Comparison of ENCODE assay signal across 8 cellular contexts in the genomic region with DNA sequence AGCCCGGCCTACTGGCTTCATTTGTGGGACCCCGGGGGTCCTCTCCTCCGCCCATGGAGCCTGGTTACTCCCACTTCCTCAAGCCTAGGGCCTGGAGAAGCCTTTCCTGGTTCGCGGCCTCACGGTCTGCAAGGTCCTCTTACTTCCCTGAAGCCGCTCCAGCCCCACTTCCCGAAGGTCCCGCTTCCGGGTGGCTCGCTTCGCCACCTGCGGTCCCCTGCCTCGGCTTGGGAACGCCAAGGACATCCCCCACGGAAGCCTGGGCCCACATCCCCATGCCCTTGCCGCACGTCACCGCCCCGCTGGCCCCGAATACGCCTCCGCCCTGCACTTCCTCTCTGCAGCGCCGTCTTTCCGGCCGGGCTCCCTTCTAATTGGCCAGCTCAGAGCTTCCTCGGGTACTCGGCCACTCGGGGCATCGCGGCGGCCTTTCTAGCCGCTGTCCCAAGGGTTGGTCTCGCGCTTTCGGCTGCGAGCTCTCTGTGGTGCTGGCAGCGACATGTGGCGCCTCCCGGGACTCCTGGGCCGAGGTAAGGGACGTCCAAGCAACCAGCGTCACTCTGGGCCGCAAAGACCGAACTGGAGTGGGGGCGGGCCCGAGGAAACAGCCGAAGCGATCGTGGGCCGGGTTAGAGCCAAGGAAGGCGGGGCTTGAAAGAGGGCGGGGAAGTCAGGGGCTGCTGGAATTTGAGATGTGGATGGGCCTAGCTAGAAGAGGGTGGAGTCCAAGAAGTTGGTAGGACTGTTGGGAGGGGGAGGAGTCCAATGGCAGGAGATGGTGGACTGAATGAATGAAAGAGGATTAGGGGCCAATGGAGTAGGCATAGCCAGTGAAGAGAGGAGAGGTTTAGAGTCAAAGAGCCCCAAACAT. TPM values are rescaled to one million over a fixed set of nuclear protein-coding genes. Genes with fewer than 3 reads are reported as not detected.
DNase-seq lines count a peak whose midpoint lies in the region; ATAC-seq and TF ChIP-seq lines count a peak whose summit lies in the region.

A gene with protein sequence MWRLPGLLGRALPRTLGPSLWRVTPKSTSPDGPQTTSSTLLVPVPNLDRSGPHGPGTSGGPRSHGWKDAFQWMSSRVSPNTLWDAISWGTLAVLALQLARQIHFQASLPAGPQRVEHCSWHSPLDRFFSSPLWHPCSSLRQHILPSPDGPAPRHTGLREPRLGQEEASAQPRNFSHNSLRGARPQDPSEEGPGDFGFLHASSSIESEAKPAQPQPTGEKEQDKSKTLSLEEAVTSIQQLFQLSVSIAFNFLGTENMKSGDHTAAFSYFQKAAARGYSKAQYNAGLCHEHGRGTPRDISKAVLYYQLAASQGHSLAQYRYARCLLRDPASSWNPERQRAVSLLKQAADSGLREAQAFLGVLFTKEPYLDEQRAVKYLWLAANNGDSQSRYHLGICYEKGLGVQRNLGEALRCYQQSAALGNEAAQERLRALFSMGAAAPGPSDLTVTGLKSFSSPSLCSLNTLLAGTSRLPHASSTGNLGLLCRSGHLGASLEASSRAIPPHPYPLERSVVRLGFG (plus strand): TSS at position 429 of the 871 bp plus-strand sequence. CDS start 71 bp downstream, at position 500.

- peak within 1 kb of the TSS; percentile 84 for H3K4me3 Mint-ChIP-seq in activated T-cell treated with anti-CD3 and anti-CD28 coated beads, Interleukin-2, amount 50 U/mL, for 24 hours

- TF ChIP-seq RAD21 in IMR-90 (IDR thresholded peaks at IDR 0.05; ENCODE audit: low read length) = no peak

- no peaks in the 10 kb centered on the region for H4K20me1 ChIP-seq in IMR-90 (ENCODE audit: insufficient read depth, low read length)

- peak within 1 kb of the TSS; percentile 98 for H3K27ac Mint-ChIP-seq in activated T-cell treated with anti-CD3 and anti-CD28 coated beads, Interleukin-2, amount 50 U/mL, for 24 hours

- peak within 1 kb of the TSS; percentile 96 for H2BK5ac ChIP-seq in IMR-90 (ENCODE audit: low read depth, low read length, poor library complexity, severe bottlenecking)

- H3K9me3 ChIP-seq in IMR-90 (ENCODE audit: control insufficient read depth, insufficient read depth, low read length) (no peaks in the 10 kb centered on the region), mucosa of stomach (ENCODE audit: control insufficient read depth, low read length) (no peaks in the 10 kb centered on the region)

- in situ Hi-C loops in IMR-90 (cut with MboI; ENCODE audit: low sequenced_read_pairs) = no loop called here

- H2AK9ac ChIP-seq in IMR-90 (replicated peaks; ENCODE audit: low read depth, low read length, poor library complexity) = peak within 1 kb of the TSS; percentile 96

- POLR2A ChIA-PET in IMR-90 (lab: Charles Lee; ENCODE audit: unreplicated experiment) = interaction anchor here (0.5 to 0.6 kb wide), 2 partner anchors 14 to 1577 kb away, joined by 3 to 4 read pairs; partner anchors contain the start of gene HBEGF

- CTCF ChIA-PET in IMR-90 (lab: Yijun Ruan, JAX) = interaction anchor here (1.0 to 2.6 kb wide), 2 partner anchors 34 to 37 kb away, joined by 3 to 7 read pairs; partner anchors contain the start of gene PCDH12

- no peaks in the 10 kb centered on the region for H3K27me3 Mint-ChIP-seq in activated T-cell treated with anti-CD3 and anti-CD28 coated beads, Interleukin-2, amount 50 U/mL, for 24 hours

- peaks cover 23% of the 10 kb centered on the region for H3K4me1 Mint-ChIP-seq in activated T-cell treated with anti-CD3 and anti-CD28 coated beads, Interleukin-2, amount 50 U/mL, for 24 hours (ENCODE audit: low read depth)

- peaks cover 52% of the 10 kb centered on the region for H3K36me3 Mint-ChIP-seq in activated T-cell treated with anti-CD3 and anti-CD28 coated beads, Interleukin-2, amount 50 U/mL, for 24 hours (ENCODE audit: low read depth)

- H2AK5ac ChIP-seq in IMR-90 (ENCODE audit: low read depth, low read length) = peak within 1 kb of the TSS; percentile 83

- peak within 1 kb of the TSS; percentile 98 to 99 for H4K8ac ChIP-seq in IMR-90 (ENCODE audit: low read depth in 2 of 2, low read length in 2 of 2)

- peak within 1 kb of the TSS; percentile 99 for H3K27ac ChIP-seq in IMR-90 (ENCODE audit: insufficient read depth, low read length)

- H3K4me1 ChIP-seq in IMR-90 (ENCODE audit: control insufficient read depth, insufficient read depth, low read length) = peaks cover 5% of the 10 kb centered on the region
- no peaks in the 10 kb centered on the region for H3K4me1 ChIP-seq in mucosa of stomach (ENCODE audit: control insufficient read depth, insufficient read depth, low read length)

- no peaks in the 10 kb centered on the region for H3K27me3 ChIP-seq in IMR-90 (ENCODE audit: control insufficient read depth, insufficient read depth, low read length)
- no peaks in the 10 kb centered on the region for H3K27me3 ChIP-seq in mucosa of stomach (ENCODE audit: control insufficient read depth, insufficient read depth, low read length)

- no peak within 1 kb of the TSS; the same call in 2 of the 3 replicates for H2BK15ac ChIP-seq in IMR-90 (ENCODE audit: low read depth, low read length)

- peaks cover 3% of the 10 kb centered on the region; the same call in 1 of the 2 replicates for H3K9me1 ChIP-seq in IMR-90 (ENCODE audit: insufficient read depth, low read length)

- DNase-seq in DMS114 treated with DMSO at 0.1 percent for 48 hours (lab: John Stamatoyannopoulos, UW; ENCODE audit: unreplicated experiment) = peak; percentile 96
- peak; percentile 91 for DNase-seq in IMR-90
- DNase-seq in activated T-cell treated with anti-CD3 and anti-CD28 coated beads, Interleukin-2, amount 50 U/mL, for 24 hours = peak; percentile 96
- peak; percentile 93 to 94 for DNase-seq in erythroblast (lab: John Stamatoyannopoulos, UW)
- peak; percentile 79 to 91 for DNase-seq in stimulated activated CD8-positive, alpha-beta memory T cell treated with anti-CD3 and anti-CD28 coated beads, Interleukin-7, amount 100 ng/mL, for 1 hour (ENCODE audit: low read depth in 2 of 2)

- H4K5ac ChIP-seq in IMR-90 (ENCODE audit: low read depth, low read length) = peak within 1 kb of the TSS; percentile 95

- H2AFZ ChIP-seq in IMR-90 (replicated peaks; ENCODE audit: low read length, poor library complexity) = peak within 1 kb of the TSS; percentile 99

- peak within 1 kb of the TSS; percentile 93 for H3K18ac ChIP-seq in IMR-90 (ENCODE audit: low read depth, low read length)

- H3K79me1 ChIP-seq in IMR-90 (ENCODE audit: low read depth in 1 of 2, low read length in 2 of 2) = peaks cover 29 to 30% of the 10 kb centered on the region in 2 experiments

- peak; percentile 98 for ATAC-seq in GM21528 (IDR thresholded peaks at IDR 0.05; ENCODE audit: low FRiP score, unreplicated experiment)
- peak; percentile 98 for ATAC-seq in IMR-90 (ENCODE audit: low read depth)

- intact Hi-C loops in IMR-90 (cut with micrococcal nuclease) = no loop called here

- 0 out of 2 replicates have a peak, but pooled peaks have one; percentile 0 for TF ChIP-seq CTCF in IMR-90 (conservative IDR thresholded peaks at IDR 0.05; ENCODE audit: low read depth, low read length)

- TF ChIP-seq POLR2A in IMR-90 (IDR thresholded peaks at IDR 0.05; ENCODE audit: low read depth, low read length) (peak; percentile 92), erythroblast (IDR thresholded peaks at IDR 0.05; ENCODE audit: low read length) (peak; percentile 86)

- H3K36me3 ChIP-seq in IMR-90 (ENCODE audit: control insufficient read depth, insufficient read depth, low read length) (peaks cover 19% of the 10 kb centered on the region), mucosa of stomach (ENCODE audit: control insufficient read depth, insufficient read depth, low read length) (peaks cover 10% of the 10 kb centered on the region)

- peak within 1 kb of the TSS; percentile 77 for H4K91ac ChIP-seq in IMR-90 (ENCODE audit: insufficient read depth, low read depth, low read length)

- WGBS in IMR-90 (ENCODE audit: extremely low coverage in 2 of 2, insufficient read length in 1 of 2), 2 experiments = 1% methylated on average over 30 of the region's 54 CpGs; no CpG with 5 or more reads in 1 of the 2 experiments

- BruUV-seq in IMR-90 (replicated peaks; lab: Mats Ljungman, UMichigan) = no TSS peak

- dilution Hi-C loops in IMR-90 (cut with HindIII; ENCODE audit: low sequenced_read_pairs, unreplicated experiment) = no loop called here

- peak within 1 kb of the TSS; percentile 40; the same call in 1 of the 2 replicates for H3K23ac ChIP-seq in IMR-90 (ENCODE audit: low read depth, low read length)

- H3K9ac ChIP-seq in IMR-90 (ENCODE audit: low read depth, low read length) (peak within 1 kb of the TSS; percentile 98), mucosa of stomach (ENCODE audit: low read length) (peak within 1 kb of the TSS; percentile 82)

- H2BK20ac ChIP-seq in IMR-90 (ENCODE audit: low read depth, low read length) = no peak within 1 kb of the TSS

- peak within 1 kb of the TSS; percentile 93 for H3K14ac ChIP-seq in IMR-90 (replicated peaks; ENCODE audit: low read depth, low read length)

- H3K4ac ChIP-seq in IMR-90 (ENCODE audit: low read depth, low read length) = peak within 1 kb of the TSS; percentile 86

- peak within 1 kb of the TSS; percentile 74 for H2BK120ac ChIP-seq in IMR-90 (ENCODE audit: low read depth, low read length)

- no peaks in the 10 kb centered on the region for H3K9me3 Mint-ChIP-seq in activated T-cell treated with anti-CD3 and anti-CD28 coated beads, Interleukin-2, amount 50 U/mL, for 24 hours

- H3K4me3 ChIP-seq in IMR-90 (ENCODE audit: insufficient read depth, low read depth, low read length) (peak within 1 kb of the TSS; percentile 80), mucosa of stomach (ENCODE audit: low read length) (peak within 1 kb of the TSS; percentile 91)

- H3K4me2 ChIP-seq in IMR-90 (ENCODE audit: low read depth, low read length) = peak within 1 kb of the TSS; percentile 99

- peak within 1 kb of the TSS; percentile 65 for H3K56ac ChIP-seq in IMR-90 (ENCODE audit: extremely low read depth, insufficient read depth, low read length)

TF ChIP-seq in IMR-90, 13 proteins besides CTCF, POLR2A, EP300 and RAD21 (continues in another document):
- 0 out of 2 replicates have a peak, but pooled peaks have one; percentile 23 for TF ChIP-seq MXI1 (IDR thresholded peaks at IDR 0.05; ENCODE audit: borderline replicate concordance, low read depth, low read length)

TF ChIP-seq in PFSK-1, 5 proteins besides CTCF, POLR2A, EP300 and RAD21 (continues in another document):
- TF ChIP-seq TAF1 (IDR thresholded peaks at IDR 0.05; ENCODE audit: borderline replicate concordance, insufficient read depth, low read length) (no peak; the same call in 1 of the 2 replicates), FOXP2 (optimal IDR thresholded peaks at IDR 0.05; ENCODE audit: borderline replicate concordance, extremely low read depth, extremely low read length, insufficient read depth) (peak; percentile 81), POLR2AphosphoS5 (IDR thresholded peaks at IDR 0.05; ENCODE audit: low read depth, low read length) (peak; percentile 97), SIN3A (IDR thresholded peaks at IDR 0.05; ENCODE audit: borderline replicate concordance, insufficient read depth, low read length) (0 out of 2 replicates have a peak, but pooled peaks have one; percentile 31)

RNA-seq across cellular contexts. Expression of the gene that starts here (rescaled TPM):
- total RNA-seq in IMR-90 (2012; rRNA removed) = 26.1 and 28.0 TPM in 2 replicates
- 66.1 and 73.3 TPM in 2 replicates for polyA plus RNA-seq in IMR-90 (2012; rRNA removed)
- polyA plus RNA-seq in IMR-90 (2012; cell fraction: cytosol; rRNA removed) = 39.9 and 41.3 TPM in 2 replicates
- polyA plus RNA-seq in IMR-90 (2012; cell fraction: nucleus; rRNA removed; ENCODE audit: low replicate concordance) = 169 and 191 TPM in 2 replicates
- 49.0 TPM for polyA plus RNA-seq in PFSK-1 (2012; ENCODE audit: insufficient read length, low read depth)

Comparison
In these comparisons a context has a peak if more than half of its experiments do, and no peak if none do; other contexts are left out.
1. Peak in every context shown above with its lines: DNase-seq, ATAC-seq, H3K4me3 ChIP-seq and H3K27ac ChIP-seq.